30 cellular contexts compared by ENCODE assay signal in genomic region chr15:57949374-57949938, GRCh38.
"Had no signal": no experiment of that assay in that cellular context is flagged by ENCODE, and none has a peak within 500 bp of the region (broad histone marks: within the 10 kb centered on the region; RNA-seq: fewer than 3 reads in every experiment).

No MANE protein-coding gene starts in this region.

- H3K36me3 ChIP-seq: adrenal gland, esophagus muscularis mucosa, gastrocnemius medialis, heart left ventricle had no signal

- ATAC-seq: activated naive CD8-positive, alpha-beta T cell treated with anti-CD3 and anti-CD28 coated beads, Interleukin-2, amount 50 U/mL, for 24 hours; activated T-cell treated with anti-CD3 and anti-CD28 coated beads, Interleukin-2, amount 50 U/mL, for 4 hours; activated T-helper 17 cell treated with anti-CD3 and anti-CD28 coated beads, Interleukin-2, amount 50 U/mL, for 72 hours; body of pancreas; effector memory CD8-positive, alpha-beta T cell; foreskin keratinocyte; gastrocnemius medialis; heart left ventricle had no signal

- H3K4me3 ChIP-seq: adrenal gland, body of pancreas, esophagus muscularis mucosa, gastrocnemius medialis, heart left ventricle had no signal

- H3K36me3 Mint-ChIP-seq: activated naive CD4-positive, alpha-beta T cell treated with anti-CD3 and anti-CD28 coated beads, Interleukin-2, amount 50 U/mL, for 24 hours; activated naive CD8-positive, alpha-beta T cell treated with anti-CD3 and anti-CD28 coated beads for 36 hours had no signal

- H3K27ac Mint-ChIP-seq: activated CD4-positive, alpha-beta memory T cell treated with anti-CD3 and anti-CD28 coated beads, Interleukin-2, amount 10 ng/mL, durations not matched to agents 7 days and 5 days; activated CD4-positive, alpha-beta T cell treated with anti-CD3 and anti-CD28 coated beads, Interleukin-2, amount 10 ng/mL, durations not matched to agents 7 days and 5 days; activated naive CD4-positive, alpha-beta T cell treated with anti-CD3 and anti-CD28 coated beads for 36 hours; activated naive CD4-positive, alpha-beta T cell treated with anti-CD3 and anti-CD28 coated beads, Interleukin-2, amount 50 U/mL, for 24 hours; activated naive CD8-positive, alpha-beta T cell treated with anti-CD3 and anti-CD28 coated beads for 36 hours; activated naive CD8-positive, alpha-beta T cell treated with anti-CD3 and anti-CD28 coated beads, Interleukin-2, amount 50 U/mL, for 24 hours; activated T-helper 17 cell treated with anti-CD3 and anti-CD28 coated beads, Interleukin-2, amount 50 U/mL, for 72 hours; effector memory CD8-positive, alpha-beta T cell; T-helper 1 cell treated with Interleukin-12 subunit alpha and Interleukin-12 subunit beta and Interleukin-4 antibody, amounts not matched to agents 30 μg/mL and 1 μg/mL, for 36 hours; T-helper 2 cell treated with Interferon-gamma antibody and Interleukin-4, amounts not matched to agents 5 μg/mL and 100 μg/mL, for 36 hours had no signal

- H3K4me1 ChIP-seq: adrenal gland, body of pancreas, esophagus muscularis mucosa, foreskin keratinocyte, gastrocnemius medialis had no signal

- H3K27me3 ChIP-seq: adrenal gland, body of pancreas, esophagus muscularis mucosa, gastrocnemius medialis, heart left ventricle had no signal

- H3K4me1 Mint-ChIP-seq: activated CD4-positive, alpha-beta memory T cell treated with anti-CD3 and anti-CD28 coated beads, Interleukin-2, amount 10 ng/mL, durations not matched to agents 7 days and 5 days; activated CD4-positive, alpha-beta T cell treated with anti-CD3 and anti-CD28 coated beads, Interleukin-2, amount 10 ng/mL, durations not matched to agents 7 days and 5 days; activated naive CD4-positive, alpha-beta T cell treated with anti-CD3 and anti-CD28 coated beads, Interleukin-2, amount 50 U/mL, for 24 hours; activated naive CD8-positive, alpha-beta T cell treated with anti-CD3 and anti-CD28 coated beads for 36 hours; activated naive CD8-positive, alpha-beta T cell treated with anti-CD3 and anti-CD28 coated beads, Interleukin-2, amount 50 U/mL, for 24 hours; activated T-helper 17 cell treated with anti-CD3 and anti-CD28 coated beads, Interleukin-2, amount 50 U/mL, for 72 hours had no signal

- H3K4me3 Mint-ChIP-seq: activated CD4-positive, alpha-beta memory T cell treated with anti-CD3 and anti-CD28 coated beads, Interleukin-2, amount 10 ng/mL, durations not matched to agents 7 days and 5 days; activated CD4-positive, alpha-beta T cell treated with anti-CD3 and anti-CD28 coated beads, Interleukin-2, amount 10 ng/mL, durations not matched to agents 7 days and 5 days; activated naive CD4-positive, alpha-beta T cell treated with anti-CD3 and anti-CD28 coated beads for 36 hours; activated naive CD4-positive, alpha-beta T cell treated with anti-CD3 and anti-CD28 coated beads, Interleukin-2, amount 50 U/mL, for 24 hours; activated naive CD8-positive, alpha-beta T cell treated with anti-CD3 and anti-CD28 coated beads for 36 hours; activated naive CD8-positive, alpha-beta T cell treated with anti-CD3 and anti-CD28 coated beads, Interleukin-2, amount 50 U/mL, for 24 hours; activated T-cell treated with anti-CD3 and anti-CD28 coated beads, Interleukin-2, amount 50 U/mL, for 4 hours; activated T-helper 17 cell treated with anti-CD3 and anti-CD28 coated beads, Interleukin-2, amount 50 U/mL, for 72 hours; effector memory CD8-positive, alpha-beta T cell; T-helper 1 cell treated with Interleukin-12 subunit alpha and Interleukin-12 subunit beta and Interleukin-4 antibody, amounts not matched to agents 30 μg/mL and 1 μg/mL, for 36 hours; T-helper 2 cell treated with Interferon-gamma antibody and Interleukin-4, amounts not matched to agents 5 μg/mL and 100 μg/mL, for 36 hours had no signal

- DNase-seq: activated CD4-positive, alpha-beta memory T cell treated with anti-CD3 and anti-CD28 coated beads, Interleukin-2, amount 10 ng/mL, durations not matched to agents 7 days and 5 days; activated CD4-positive, alpha-beta T cell treated with anti-CD3 and anti-CD28 coated beads for 1 hour; activated CD4-positive, alpha-beta T cell treated with anti-CD3 and anti-CD28 coated beads for 4 hours; activated CD4-positive, alpha-beta T cell treated with anti-CD3 and anti-CD28 coated beads, Interleukin-2, amount 10 ng/mL, durations not matched to agents 7 days and 5 days; activated CD4-positive, alpha-beta T cell treated with anti-CD3 and anti-CD28 coated beads, Interleukin-2, amount 50 U/mL, for 4 hours; activated CD8-positive, alpha-beta memory T cell treated with anti-CD3 and anti-CD28 coated beads, Interleukin-2, amount 50 U/mL, for 48 hours; activated effector memory CD4-positive, alpha-beta T cell treated with Interleukin-2 at 50 U/mL for 16 hours; activated naive CD4-positive, alpha-beta T cell treated with anti-CD3 and anti-CD28 coated beads for 36 hours; activated naive CD8-positive, alpha-beta T cell treated with anti-CD3 and anti-CD28 coated beads for 36 hours; activated naive CD8-positive, alpha-beta T cell treated with anti-CD3 and anti-CD28 coated beads, Interleukin-2, amount 50 U/mL, for 24 hours; activated T-cell treated with anti-CD3 and anti-CD28 coated beads, Interleukin-2, amount 50 U/mL, for 4 hours; adrenal gland; amygdala; aorta; body of pancreas; caudate nucleus; cortex of kidney; dermis blood vessel endothelial cell; effector CD4-positive, alpha-beta T cell; effector memory CD8-positive, alpha-beta T cell; foreskin keratinocyte; gastrocnemius medialis; glutamatergic neuron; heart left ventricle; T1000 had no signal

- H3K27ac ChIP-seq: adrenal gland, body of pancreas, esophagus muscularis mucosa, foreskin keratinocyte, gastrocnemius medialis, heart left ventricle had no signal

- H3K9me3 ChIP-seq: adrenal gland, body of pancreas, esophagus muscularis mucosa, gastrocnemius medialis, heart left ventricle had no signal
